Comparison of ENCODE assay signal across 10 cellular contexts in genomic region chr5:75412111-75412990, GRCh38.
DNase-seq lines count a peak whose midpoint lies in the region; ATAC-seq lines count a peak whose summit lies in the region.
"Had no signal": no experiment of that assay in that cellular context is flagged by ENCODE, and none has a peak within 500 bp of the region (broad histone marks: within the 10 kb centered on the region; RNA-seq: fewer than 3 reads in every experiment).

No MANE protein-coding gene starts in this region.

- H3K27ac Mint-ChIP-seq in activated T-cell treated with anti-CD3 and anti-CD28 coated beads, Interleukin-2, amount 50 U/mL, for 24 hours: peak overlapping the region; percentile 23
- no peak overlapping the region for H3K27ac Mint-ChIP-seq in activated T-helper 1 cell treated with anti-CD3 and anti-CD28 coated beads, Interleukin-12 subunit alpha, Interleukin-12 subunit beta, Interleukin-2, Interleukin-4 antibody, amounts not matched to agents 30 ng/mL and 10 ng/mL and 1 ng/mL, durations not matched to agents 14 hours and 24 hours and 36 hours

- H3K4me3 ChIP-seq in adipocyte (ENCODE audit: low read length): no peak overlapping the region

- no peaks in the 10 kb centered on the region for H3K9me3 ChIP-seq in adipocyte (ENCODE audit: control insufficient read depth, low read length)

- H3K27ac ChIP-seq in caudate nucleus (ENCODE audit: low read depth, low read length): no peak overlapping the region

- H3K4me1 ChIP-seq in adipocyte (ENCODE audit: control insufficient read depth, insufficient read depth, low read length): no peaks in the 10 kb centered on the region

- no peak overlapping the region for H3K9ac ChIP-seq in adipocyte (ENCODE audit: low read length)

- ATAC-seq in GM19463 (IDR thresholded peaks at IDR 0.05; ENCODE audit: unreplicated experiment): no peak

- H3K36me3 ChIP-seq in adipocyte (ENCODE audit: control insufficient read depth, insufficient read depth, low read length, severe bottlenecking): peaks cover 63% of the 10 kb centered on the region

- no peaks in the 10 kb centered on the region for H3K9me3 Mint-ChIP-seq in activated T-cell treated with anti-CD3 and anti-CD28 coated beads, Interleukin-2, amount 50 U/mL, for 24 hours
- H3K9me3 Mint-ChIP-seq in activated T-helper 1 cell treated with anti-CD3 and anti-CD28 coated beads, Interleukin-12 subunit alpha, Interleukin-12 subunit beta, Interleukin-2, Interleukin-4 antibody, amounts not matched to agents 30 ng/mL and 10 ng/mL and 1 ng/mL, durations not matched to agents 14 hours and 24 hours and 36 hours: no peaks in the 10 kb centered on the region

- DNase-seq in activated T-cell treated with anti-CD3 and anti-CD28 coated beads, Interleukin-2, amount 50 U/mL, for 24 hours: no peak
- DNase-seq in activated T-cell treated with anti-CD3 and anti-CD28 coated beads for 4 hours: no peak
- peak; percentile 69 for DNase-seq in adipocyte (ENCODE audit: low read depth)
- peak; percentile 71 for DNase-seq in foreskin melanocyte
- peak; percentile 2 for DNase-seq in smooth muscle cell of the brain vasculature (ENCODE audit: low read depth, low spot score)
- DNase-seq in caudate nucleus (lab: John Stamatoyannopoulos, UW): no peak
- DNase-seq in activated T-helper 1 cell treated with anti-CD3 and anti-CD28 coated beads, Interleukin-12 subunit alpha, Interleukin-12 subunit beta, Interleukin-2, Interleukin-4 antibody, amounts not matched to agents 30 ng/mL and 10 ng/mL and 1 ng/mL, durations not matched to agents 14 hours and 24 hours and 36 hours (ENCODE audit: low spot score): no peak
- DNase-seq: activated CD4-positive, alpha-beta T cell treated with anti-CD3 and anti-CD28 coated beads for 1 hour; amygdala had no signal

- H3K27me3 ChIP-seq in adipocyte (replicated peaks; ENCODE audit: control insufficient read depth, insufficient read depth, low read length): no peaks in the 10 kb centered on the region

- H3K27me3 Mint-ChIP-seq in activated T-cell treated with anti-CD3 and anti-CD28 coated beads, Interleukin-2, amount 50 U/mL, for 24 hours: no peaks in the 10 kb centered on the region
- no peaks in the 10 kb centered on the region for H3K27me3 Mint-ChIP-seq in activated T-helper 1 cell treated with anti-CD3 and anti-CD28 coated beads, Interleukin-12 subunit alpha, Interleukin-12 subunit beta, Interleukin-2, Interleukin-4 antibody, amounts not matched to agents 30 ng/mL and 10 ng/mL and 1 ng/mL, durations not matched to agents 14 hours and 24 hours and 36 hours (ENCODE audit: insufficient read depth)

- no peak overlapping the region for H3K4me3 Mint-ChIP-seq in activated T-cell treated with anti-CD3 and anti-CD28 coated beads, Interleukin-2, amount 50 U/mL, for 24 hours
- no peak overlapping the region for H3K4me3 Mint-ChIP-seq in activated T-helper 1 cell treated with anti-CD3 and anti-CD28 coated beads, Interleukin-12 subunit alpha, Interleukin-12 subunit beta, Interleukin-2, Interleukin-4 antibody, amounts not matched to agents 30 ng/mL and 10 ng/mL and 1 ng/mL, durations not matched to agents 14 hours and 24 hours and 36 hours

- intact Hi-C loops in activated T-helper 1 cell treated with anti-CD3 and anti-CD28 coated beads, Interleukin-12 subunit alpha, Interleukin-12 subunit beta, Interleukin-2, Interleukin-4 antibody, amounts not matched to agents 30 ng/mL and 10 ng/mL and 1 ng/mL, durations not matched to agents 14 hours and 24 hours and 36 hours (cut with micrococcal nuclease): no loop called here

- peaks cover 70% of the 10 kb centered on the region for H3K36me3 Mint-ChIP-seq in activated T-cell treated with anti-CD3 and anti-CD28 coated beads, Interleukin-2, amount 50 U/mL, for 24 hours (ENCODE audit: low read depth)
- peaks cover 20% of the 10 kb centered on the region for H3K36me3 Mint-ChIP-seq in activated T-helper 1 cell treated with anti-CD3 and anti-CD28 coated beads, Interleukin-12 subunit alpha, Interleukin-12 subunit beta, Interleukin-2, Interleukin-4 antibody, amounts not matched to agents 30 ng/mL and 10 ng/mL and 1 ng/mL, durations not matched to agents 14 hours and 24 hours and 36 hours (ENCODE audit: low read depth)

- H3K4me1 Mint-ChIP-seq in activated T-cell treated with anti-CD3 and anti-CD28 coated beads, Interleukin-2, amount 50 U/mL, for 24 hours (ENCODE audit: low read depth): peaks cover 2% of the 10 kb centered on the region
- H3K4me1 Mint-ChIP-seq in activated T-helper 1 cell treated with anti-CD3 and anti-CD28 coated beads, Interleukin-12 subunit alpha, Interleukin-12 subunit beta, Interleukin-2, Interleukin-4 antibody, amounts not matched to agents 30 ng/mL and 10 ng/mL and 1 ng/mL, durations not matched to agents 14 hours and 24 hours and 36 hours (ENCODE audit: low read depth): peaks cover 6% of the 10 kb centered on the region

Comparison
In these comparisons a context has a peak if more than half of its experiments do, and no peak if none do; other contexts are left out.
1. DNase-seq: peak in adipocyte (single experiment), foreskin melanocyte (single experiment) and smooth muscle cell of the brain vasculature (single experiment); none in activated T-cell treated with anti-CD3 and anti-CD28 coated beads, Interleukin-2, amount 50 U/mL, for 24 hours (single experiment), activated T-cell treated with anti-CD3 and anti-CD28 coated beads for 4 hours (single experiment), caudate nucleus (0 of 61) and activated T-helper 1 cell treated with anti-CD3 and anti-CD28 coated beads, Interleukin-12 subunit alpha, Interleukin-12 subunit beta, Interleukin-2, Interleukin-4 antibody, amounts not matched to agents 30 ng/mL and 10 ng/mL and 1 ng/mL, durations not matched to agents 14 hours and 24 hours and 36 hours (single experiment).